Comparison of ENCODE assay signal across 8 cellular contexts in genomic region chr20:32762754-32763201, GRCh38. TPM values are rescaled to one million over a fixed set of nuclear protein-coding genes. Genes with fewer than 3 reads are reported as not detected.
DNase-seq lines count a peak whose midpoint lies in the region; ATAC-seq, FAIRE-seq and TF ChIP-seq lines count a peak whose summit lies in the region.

No MANE protein-coding gene starts in this region.

- no TSS peak for BruUV-seq in HepG2 (replicated peaks; lab: Mats Ljungman, UMichigan)

- TF ChIP-seq RAD21 in HepG2 (CRISPR knock-in tag; IDR thresholded peaks at IDR 0.05) = no peak

- no peak for TF ChIP-seq EP300 in HepG2 (IDR thresholded peaks at IDR 0.05; ENCODE audit: low read depth in 2 of 2, low read length in 2 of 2)
- TF ChIP-seq EP300 in HepG2 (CRISPR knock-in tag; IDR thresholded peaks at IDR 0.05; ENCODE audit: borderline replicate concordance) = no peak

- intact Hi-C loops in HepG2 (cut with micrococcal nuclease; ENCODE audit: unreplicated experiment) = loop anchor here (1.0 to 5.0 kb wide), 2 partner anchors 19 to 90 kb away; partner anchors contain the start of genes C20orf203 and COMMD7
- intact Hi-C loops in thyroid gland (cut with DNase I) = no loop called here

- TF ChIP-seq POLR2A in HepG2 (IDR thresholded peaks at IDR 0.05; ENCODE audit: insufficient read depth in 1 of 2, low read depth in 2 of 2, low read length in 2 of 2) (no peak), thyroid gland (IDR thresholded peaks at IDR 0.05) (no peak)

- under 1% methylated on average over 22 of the region's 30 CpGs for WGBS in HepG2 (ENCODE audit: low lambda C conversion rate)
- 0 to 1% methylated on average over 25 to 30 of the region's 30 CpGs for WGBS in thyroid gland, 2 donors

- CTCF ChIA-PET in HepG2 (lab: Yijun Ruan, JAX; ENCODE audit: low intra/inter-chr PET ratio, low total read pairs) = interaction anchor here (0.6 to 1.8 kb wide), 2 partner anchors 16 to 89 kb away, joined by 3 to 4 read pairs; partner anchors contain the start of gene C20orf203

- H3K4me3 ChIP-seq in MG63 = peak overlapping the region; percentile 78
- peak overlapping the region; percentile 78 for H3K4me3 ChIP-seq in astrocyte of the cerebellum (ENCODE audit: low read depth, low read length)
- H3K4me3 ChIP-seq in HepG2 (replicated peaks in 1 of 3; ENCODE audit: insufficient read depth in 1 of 3, low read depth in 2 of 3, low read length in 3 of 3) = peak overlapping the region; percentile 75 to 95 (median 95)
- H3K4me3 ChIP-seq in thyroid gland (replicated peaks in 1 of 3) = peak overlapping the region; percentile 67 to 89 (median 76)

- H3K36me3 ChIP-seq in MG63 = no peaks in the 10 kb centered on the region
- H3K36me3 ChIP-seq in HepG2 (replicated peaks in 1 of 2; ENCODE audit: control insufficient read depth in 1 of 2, insufficient read depth in 2 of 2, low read length in 2 of 2) = no peaks in the 10 kb centered on the region
- H3K36me3 ChIP-seq in thyroid gland = no peaks in the 10 kb centered on the region

- DNase-seq in stimulated activated CD4-positive, alpha-beta T cell treated with anti-CD3 and anti-CD28 coated beads, Interleukin-2, amount 100 ng/mL, for 24 hours = peak; percentile 29 to 32
- no peak for DNase-seq in stimulated activated CD4-positive, alpha-beta T cell treated with anti-CD3 and anti-CD28 coated beads, Interleukin-1b, Interleukin-23, amount 100 ng/mL, for 48 hours
- no peak for DNase-seq in MG63
- no peak for DNase-seq in astrocyte of the cerebellum (ENCODE audit: low read depth)
- no peak for DNase-seq in HepG2 (ENCODE audit: low spot score)
- peak in 1 of 2 donors; percentile 18 for DNase-seq in thyroid gland
- DNase-seq in DMS114 treated with DMSO at 0.1 percent for 48 hours (lab: John Stamatoyannopoulos, UW; ENCODE audit: unreplicated experiment) = no peak

- H3K9ac ChIP-seq in HepG2 (ENCODE audit: insufficient read depth, low read depth, low read length) = peak overlapping the region; percentile 75

- H3K27me3 ChIP-seq in MG63 = no peaks in the 10 kb centered on the region
- H3K27me3 ChIP-seq in HepG2 (ENCODE audit: control insufficient read depth in 1 of 2, insufficient read depth in 2 of 2, low read length in 2 of 2) = no peaks in the 10 kb centered on the region; a peak in 1 of 5 replicates
- H3K27me3 ChIP-seq in thyroid gland = no peaks in the 10 kb centered on the region

- POLR2A ChIA-PET in HepG2 (lab: Yijun Ruan, JAX) = interaction anchor here (0.6 to 3.2 kb wide), 9 partner anchors 15 to 89 kb away, joined by 3 to 21 read pairs (median 6); partner anchors contain the start of genes C20orf203, COMMD7 and MAPRE1

- peak overlapping the region; percentile 98 for H3K4me2 ChIP-seq in HepG2 (ENCODE audit: low read depth, low read length)

- no peaks in the 10 kb centered on the region for H3K9me3 ChIP-seq in MG63
- no peaks in the 10 kb centered on the region for H3K9me3 ChIP-seq in HepG2 (ENCODE audit: low read length)
- H3K9me3 ChIP-seq in thyroid gland = no peaks in the 10 kb centered on the region

- H3K4me1 ChIP-seq in HepG2 (ENCODE audit: insufficient read depth, low read length) (peaks cover 68% of the 10 kb centered on the region), thyroid gland (peaks cover 16 to 20% of the 10 kb centered on the region in 2 donors)

- in situ Hi-C loops in astrocyte of the cerebellum (cut with HindIII; ENCODE audit: low sequenced_read_pairs) (no loop called here), HepG2 (cut with HindIII; ENCODE audit: extremely low pct_ligation_motif_present, low pct_unique_long_range_greater_than_20kb) (loop anchor here (25.0 kb wide), 1 partner anchor 250 kb away; no protein-coding TSS in a partner anchor)

- ATAC-seq in HepG2 (peak; percentile 11), GM21423 (IDR thresholded peaks at IDR 0.05; ENCODE audit: unreplicated experiment) (no peak)

- no peaks in the 10 kb centered on the region for H4K20me1 ChIP-seq in HepG2 (ENCODE audit: insufficient read depth, low read length)

- H3K27ac ChIP-seq in HepG2 (ENCODE audit: extremely low read length, insufficient read depth, low read length) (peak overlapping the region; percentile 24), thyroid gland (peak overlapping the region in 2 of 3 donors; percentile 37 to 41)

- TF ChIP-seq CTCF in astrocyte of the cerebellum (IDR thresholded peaks at IDR 0.05; ENCODE audit: low read depth, low read length, missing control alignments) = no peak
- no peak for TF ChIP-seq CTCF in HepG2 (CRISPR knock-in tag; IDR thresholded peaks at IDR 0.05)
- TF ChIP-seq CTCF in thyroid gland (IDR thresholded peaks at IDR 0.05) = no peak

- H2AFZ ChIP-seq in HepG2 (ENCODE audit: low read length) = no peak overlapping the region

- no peak for FAIRE-seq in HepG2 (lab: Jason Lieb, UNC)

- H3K79me2 ChIP-seq in HepG2 (ENCODE audit: insufficient read depth, low read length) = peaks cover 7% of the 10 kb centered on the region

RNA-seq across cellular contexts. Expression of gene DNMT3B, which starts 0.6 kb away (rescaled TPM):
- 5.6 and 6.6 TPM in 2 replicates for total RNA-seq in MG63 (2014; rRNA removed; shearing (Covaris generic); ENCODE audit: low replicate concordance)
- 13.2 and 13.9 TPM in 2 replicates for total RNA-seq in HepG2 (2016; rRNA removed; fragmentation: Illumina TruSeq; extraction: Trizol)
- total RNA-seq in HepG2 (2016; cell fraction: cytosol; rRNA removed; fragmentation: Illumina TruSeq; extraction: Trizol; ENCODE audit: low read depth) = 4.8 and 5.6 TPM in 2 replicates
- 12.3 and 14.0 TPM in 2 replicates for total RNA-seq in HepG2 (2016; cell fraction: insoluble cytoplasmic fraction; rRNA removed; fragmentation: Illumina TruSeq; extraction: Trizol)
- 7.7 TPM in 2 replicates for total RNA-seq in HepG2 (2016; cell fraction: membrane; rRNA removed; fragmentation: Illumina TruSeq; extraction: Trizol)
- 11.8 and 13.9 TPM in 2 replicates for total RNA-seq in HepG2 (2016; cell fraction: nucleus; rRNA removed; fragmentation: Illumina TruSeq; extraction: Trizol)
- 3.8 and 4.5 TPM in 2 replicates for polyA plus RNA-seq in HepG2 (2011; rRNA removed)
- 2.1 and 2.3 TPM in 2 replicates for polyA plus RNA-seq in HepG2 (2011; cell fraction: cytosol; rRNA removed)
- polyA plus RNA-seq in HepG2 (2011; cell fraction: nucleus; rRNA removed) = 9.9 and 12.6 TPM in 2 replicates
- 2.3 and 4.4 TPM in 2 replicates for polyA plus RNA-seq in HepG2 (2012)
- 0.97 and 1.1 TPM in 2 replicates for polyA plus RNA-seq in HepG2 (2016; cell fraction: cytosol; fragmentation: Illumina TruSeq; extraction: Trizol; ENCODE audit: low read depth)
- polyA plus RNA-seq in HepG2 (2016; cell fraction: insoluble cytoplasmic fraction; fragmentation: Illumina TruSeq; extraction: Trizol; ENCODE audit: low read depth) = 12.3 and 14.5 TPM in 2 replicates
- 3.8 and 4.4 TPM in 2 replicates for polyA plus RNA-seq in HepG2 (2016; cell fraction: membrane; fragmentation: Illumina TruSeq; extraction: Trizol; ENCODE audit: low read depth)
- polyA plus RNA-seq in HepG2 (2016; cell fraction: nucleus; fragmentation: Illumina TruSeq; extraction: Trizol; ENCODE audit: insufficient read depth, low read depth) = 27.6 and 29.8 TPM in 2 replicates
- 4.9 and 9.1 TPM in 2 replicates for polyA minus RNA-seq in HepG2 (2011; rRNA and poly(A)+ RNA removed; ENCODE audit: low replicate concordance)
- polyA minus RNA-seq in HepG2 (2011; cell fraction: cytosol; rRNA and poly(A)+ RNA removed) = 1.8 and 2.3 TPM in 2 replicates
- 2.6 and 3.0 TPM in 2 replicates for polyA minus RNA-seq in HepG2 (2011; cell fraction: nucleus; rRNA and poly(A)+ RNA removed)
- total RNA-seq in thyroid gland = 1 to 10 TPM; 2.2 to 2.7 (median 2.3) TPM

RNA-seq across cellular contexts. Expression of gene COMMD7, which starts 19.5 kb away (rescaled TPM):
- total RNA-seq in MG63 (2014; rRNA removed; shearing (Covaris generic); ENCODE audit: low replicate concordance) = 70.5 and 112 TPM in 2 replicates
- total RNA-seq in HepG2 (2016; rRNA removed; fragmentation: Illumina TruSeq; extraction: Trizol) (42.1 and 50.7 TPM in 2 replicates), thyroid gland (10 to 100 TPM; 30.2 to 55.8 (median 42.6) TPM)
- total RNA-seq in HepG2 (2016; cell fraction: cytosol; rRNA removed; fragmentation: Illumina TruSeq; extraction: Trizol; ENCODE audit: low read depth) = 43.5 and 46.2 TPM in 2 replicates
- 45.7 and 51.2 TPM in 2 replicates for total RNA-seq in HepG2 (2016; cell fraction: insoluble cytoplasmic fraction; rRNA removed; fragmentation: Illumina TruSeq; extraction: Trizol)
- 61.6 and 66.4 TPM in 2 replicates for total RNA-seq in HepG2 (2016; cell fraction: membrane; rRNA removed; fragmentation: Illumina TruSeq; extraction: Trizol)
- total RNA-seq in HepG2 (2016; cell fraction: nucleus; rRNA removed; fragmentation: Illumina TruSeq; extraction: Trizol) = 18.5 and 21.3 TPM in 2 replicates
- 53.3 and 57.6 TPM in 2 replicates for polyA plus RNA-seq in HepG2 (2011; rRNA removed)
- 43.6 and 53.1 TPM in 2 replicates for polyA plus RNA-seq in HepG2 (2011; cell fraction: cytosol; rRNA removed)
- 25.7 and 36.0 TPM in 2 replicates for polyA plus RNA-seq in HepG2 (2011; cell fraction: nucleus; rRNA removed)
- polyA plus RNA-seq in HepG2 (2012) = 41.4 and 42.8 TPM in 2 replicates
- 58.9 and 74.1 TPM in 2 replicates for polyA plus RNA-seq in HepG2 (2016; cell fraction: cytosol; fragmentation: Illumina TruSeq; extraction: Trizol; ENCODE audit: low read depth)
- polyA plus RNA-seq in HepG2 (2016; cell fraction: insoluble cytoplasmic fraction; fragmentation: Illumina TruSeq; extraction: Trizol; ENCODE audit: low read depth) = 70.1 and 77.5 TPM in 2 replicates
- 74.5 and 89.5 TPM in 2 replicates for polyA plus RNA-seq in HepG2 (2016; cell fraction: membrane; fragmentation: Illumina TruSeq; extraction: Trizol; ENCODE audit: low read depth)
- 54.8 and 59.1 TPM in 2 replicates for polyA plus RNA-seq in HepG2 (2016; cell fraction: nucleus; fragmentation: Illumina TruSeq; extraction: Trizol; ENCODE audit: insufficient read depth, low read depth)
- polyA minus RNA-seq in HepG2 (2011; rRNA and poly(A)+ RNA removed; ENCODE audit: low replicate concordance) = 21.5 and 39.2 TPM in 2 replicates
- polyA minus RNA-seq in HepG2 (2011; cell fraction: cytosol; rRNA and poly(A)+ RNA removed) = 16.5 and 16.9 TPM in 2 replicates
- polyA minus RNA-seq in HepG2 (2011; cell fraction: nucleus; rRNA and poly(A)+ RNA removed) = 9.7 and 13.8 TPM in 2 replicates

RNA-seq across cellular contexts. Expression of gene MAPRE1, which starts 57.0 kb away (rescaled TPM):
- 84.1 and 106 TPM in 2 replicates for total RNA-seq in MG63 (2014; rRNA removed; shearing (Covaris generic); ENCODE audit: low replicate concordance)
- total RNA-seq in HepG2 (2016; rRNA removed; fragmentation: Illumina TruSeq; extraction: Trizol) (190 and 342 TPM in 2 replicates), thyroid gland (100 to 1,000 TPM in 3 of 4 donors, 10 to 100 TPM in 1; 98.9 to 143 (median 110) TPM)
- total RNA-seq in HepG2 (2016; cell fraction: cytosol; rRNA removed; fragmentation: Illumina TruSeq; extraction: Trizol; ENCODE audit: low read depth) = 23.7 and 27.2 TPM in 2 replicates
- total RNA-seq in HepG2 (2016; cell fraction: insoluble cytoplasmic fraction; rRNA removed; fragmentation: Illumina TruSeq; extraction: Trizol) = 187 and 334 TPM in 2 replicates
- total RNA-seq in HepG2 (2016; cell fraction: membrane; rRNA removed; fragmentation: Illumina TruSeq; extraction: Trizol) = 91.1 and 97.7 TPM in 2 replicates
- 103 and 108 TPM in 2 replicates for total RNA-seq in HepG2 (2016; cell fraction: nucleus; rRNA removed; fragmentation: Illumina TruSeq; extraction: Trizol)
- polyA plus RNA-seq in HepG2 (2011; rRNA removed) = 62.1 and 76.0 TPM in 2 replicates
- 51.6 and 80.9 TPM in 2 replicates for polyA plus RNA-seq in HepG2 (2011; cell fraction: cytosol; rRNA removed)
- 20.7 and 30.2 TPM in 2 replicates for polyA plus RNA-seq in HepG2 (2011; cell fraction: nucleus; rRNA removed)
- 141 and 152 TPM in 2 replicates for polyA plus RNA-seq in HepG2 (2012)
- polyA plus RNA-seq in HepG2 (2016; cell fraction: cytosol; fragmentation: Illumina TruSeq; extraction: Trizol; ENCODE audit: low read depth) = 28.5 and 29.5 TPM in 2 replicates
- polyA plus RNA-seq in HepG2 (2016; cell fraction: insoluble cytoplasmic fraction; fragmentation: Illumina TruSeq; extraction: Trizol; ENCODE audit: low read depth) = 374 and 399 TPM in 2 replicates
- 73.8 and 81.9 TPM in 2 replicates for polyA plus RNA-seq in HepG2 (2016; cell fraction: membrane; fragmentation: Illumina TruSeq; extraction: Trizol; ENCODE audit: low read depth)
- polyA plus RNA-seq in HepG2 (2016; cell fraction: nucleus; fragmentation: Illumina TruSeq; extraction: Trizol; ENCODE audit: insufficient read depth, low read depth) = 134 and 143 TPM in 2 replicates
- 44.6 and 56.4 TPM in 2 replicates for polyA minus RNA-seq in HepG2 (2011; rRNA and poly(A)+ RNA removed; ENCODE audit: low replicate concordance)
- polyA minus RNA-seq in HepG2 (2011; cell fraction: cytosol; rRNA and poly(A)+ RNA removed) = 59.3 and 68.8 TPM in 2 replicates
- polyA minus RNA-seq in HepG2 (2011; cell fraction: nucleus; rRNA and poly(A)+ RNA removed) = 42.7 and 48.6 TPM in 2 replicates

Comparison
In these comparisons a context has a peak if more than half of its experiments do, and no peak if none do; other contexts are left out.
1. DNase-seq: peak in stimulated activated CD4-positive, alpha-beta T cell treated with anti-CD3 and anti-CD28 coated beads, Interleukin-2, amount 100 ng/mL, for 24 hours (2 of 2); none in stimulated activated CD4-positive, alpha-beta T cell treated with anti-CD3 and anti-CD28 coated beads, Interleukin-1b, Interleukin-23, amount 100 ng/mL, for 48 hours (single experiment), MG63 (single experiment), astrocyte of the cerebellum (single experiment), HepG2 (single experiment) and DMS114 treated with DMSO at 0.1 percent for 48 hours (single experiment).
2. Peak in every context shown above with its lines, with median percentiles within 50 percentile points of each other: H3K4me3 ChIP-seq.